Comparison of ENCODE assay signal across 1 cellular context in genomic region chr5:154800582-154800981, GRCh38.
TF ChIP-seq lines count a peak whose summit lies in the region.

No MANE protein-coding gene starts in this region.

TF ChIP-seq in IMR-90, 13 proteins besides CTCF, POLR2A, EP300 and RAD21 (continued from another document):
- no peak for TF ChIP-seq USF2 (IDR thresholded peaks at IDR 0.05; ENCODE audit: low read depth, low read length)
- TF ChIP-seq RFX5 (IDR thresholded peaks at IDR 0.05; ENCODE audit: low read depth, low read length) = no peak
- no peak for TF ChIP-seq FOS (IDR thresholded peaks at IDR 0.05; ENCODE audit: low read depth, low read length)
- no peak for TF ChIP-seq SMC3 (IDR thresholded peaks at IDR 0.05; ENCODE audit: low read depth, low read length)
- no peak for TF ChIP-seq ELK1 (IDR thresholded peaks at IDR 0.05; ENCODE audit: borderline replicate concordance, low read depth, low read length)
- TF ChIP-seq CEBPB (IDR thresholded peaks at IDR 0.05; ENCODE audit: low read depth, low read length) = no peak
- no peak for TF ChIP-seq RCOR1 (IDR thresholded peaks at IDR 0.05; ENCODE audit: insufficient replicate concordance, low read length)
- TF ChIP-seq MXI1 (IDR thresholded peaks at IDR 0.05; ENCODE audit: borderline replicate concordance, low read depth, low read length) = no peak
